ENCODE assay signal across 9 cellular contexts in genomic region chr2:84970956-84971798, GRCh38. TPM values are rescaled to one million over a fixed set of nuclear protein-coding genes. Genes with fewer than 3 reads are reported as not detected.
DNase-seq lines count a peak whose midpoint lies in the region; ATAC-seq, FAIRE-seq and TF ChIP-seq lines count a peak whose summit lies in the region.
"Had no signal": no experiment of that assay in that cellular context is flagged by ENCODE, and none has a peak within 500 bp of the region (broad histone marks: within the 10 kb centered on the region; RNA-seq: fewer than 3 reads in every experiment).

TSS of gene KCMF1 (plus strand) at chr2:84971161. CDS start at chr2:84971452, 291 bp downstream.

- H3K4me3 Mint-ChIP-seq in central memory CD8-positive, alpha-beta T cell = peak within 1 kb of the TSS; percentile 100

- H3K9me3 ChIP-seq in keratinocyte (ENCODE audit: control insufficient read depth, low read depth, low read length) = no peaks in the 10 kb centered on the region

- peaks cover 29% of the 10 kb centered on the region for H3K36me3 Mint-ChIP-seq in central memory CD8-positive, alpha-beta T cell (ENCODE audit: insufficient read depth)

- peak within 1 kb of the TSS; percentile 97 for H3K9ac ChIP-seq in keratinocyte (ENCODE audit: control insufficient read depth, extremely low read depth, insufficient read depth, low read length)

- no peaks in the 10 kb centered on the region for H3K9me1 ChIP-seq in keratinocyte (ENCODE audit: control insufficient read depth, extremely low read depth, insufficient read depth, low read length)

- H3K4me1 ChIP-seq in keratinocyte (ENCODE audit: control insufficient read depth, extremely low read depth, insufficient read depth, low read length) = peaks cover 12% of the 10 kb centered on the region

- DNase-seq in NCI-H1436 (lab: John Stamatoyannopoulos, UW) (peak; percentile 58), NCI-H1436 treated with DMSO at 0.1 percent for 48 hours (lab: John Stamatoyannopoulos, UW) (no peak), NCI-H146 treated with DMSO at 0.1 percent for 48 hours (lab: John Stamatoyannopoulos, UW; ENCODE audit: unreplicated experiment) (peak; percentile 44), keratinocyte (ENCODE audit: low read depth, low spot score) (no peak)
- DNase-seq in activated CD4-positive, alpha-beta T cell treated with anti-CD3 and anti-CD28 coated beads for 1 hour = peak; percentile 51
- DNase-seq in central memory CD8-positive, alpha-beta T cell (ENCODE audit: low spot score in 2 of 2) = peak; percentile 36 to 38
- peak; percentile 79 for DNase-seq in stimulated activated CD4-positive, alpha-beta T cell treated with anti-CD3 and anti-CD28 coated beads, Interleukin-12 subunit alpha, Interleukin-12 subunit beta, amount 100 ng/mL, for 4 hours

- TF ChIP-seq CTCF in keratinocyte (optimal IDR thresholded peaks at IDR 0.05 in 1 of 3, IDR thresholded peaks at IDR 0.05 in 1 of 3, conservative IDR thresholded peaks at IDR 0.05 in 1 of 3; ENCODE audit: extremely low read depth in 1 of 3, insufficient read depth in 2 of 3, low read length in 3 of 3) = no peak

- H3K27ac Mint-ChIP-seq in central memory CD8-positive, alpha-beta T cell (ENCODE audit: low read depth) = peak within 1 kb of the TSS; percentile 98

- H3K4me2 ChIP-seq in keratinocyte (ENCODE audit: control insufficient read depth, extremely low read depth, insufficient read depth, low read depth, low read length) = peak within 1 kb of the TSS; percentile 96

- H3K36me3 ChIP-seq in keratinocyte (ENCODE audit: control insufficient read depth in 2 of 2, extremely low read depth in 1 of 2, insufficient read depth in 2 of 2, low read length in 2 of 2) = peaks cover under 1 to 9% of the 10 kb centered on the region in 2 experiments

- peaks cover 7% of the 10 kb centered on the region for H4K20me1 ChIP-seq in keratinocyte (ENCODE audit: control insufficient read depth, extremely low read depth, insufficient read depth, low read length)

- H3K27me3 ChIP-seq in keratinocyte (ENCODE audit: control insufficient read depth, extremely low read depth, insufficient read depth, low read length) = no peaks in the 10 kb centered on the region

- H3K4me3 ChIP-seq in keratinocyte (ENCODE audit: control insufficient read depth in 2 of 3, extremely low read depth in 1 of 3, insufficient read depth in 2 of 3, low read depth in 1 of 3, low read length in 3 of 3) = peak within 1 kb of the TSS; percentile 92 to 99 (median 97)

- FAIRE-seq in keratinocyte (lab: Jason Lieb, UNC) = no peak
- FAIRE-seq: G401.6 had no signal

- dilution Hi-C loops in keratinocyte (cut with MboI; ENCODE audit: extremely low pct_ligation_motif_present, low sequenced_read_pairs) = no loop called here

- H3K4me1 Mint-ChIP-seq in central memory CD8-positive, alpha-beta T cell = peaks cover 60% of the 10 kb centered on the region

- H2AFZ ChIP-seq in keratinocyte (ENCODE audit: control insufficient read depth, low read length) = peak within 1 kb of the TSS; percentile 23

- peak; percentile 44 for ATAC-seq in HG02610 (IDR thresholded peaks at IDR 0.05; ENCODE audit: unreplicated experiment)
- peak; percentile 47 for ATAC-seq in central memory CD8-positive, alpha-beta T cell (replicated peaks; ENCODE audit: extremely low read depth, poor library complexity, severe bottlenecking)

- H3K9me3 Mint-ChIP-seq in central memory CD8-positive, alpha-beta T cell = no peaks in the 10 kb centered on the region

- H3K27me3 Mint-ChIP-seq in central memory CD8-positive, alpha-beta T cell = no peaks in the 10 kb centered on the region

- H3K79me2 ChIP-seq in keratinocyte (ENCODE audit: control insufficient read depth, insufficient read depth, low read length) = peaks cover 86% of the 10 kb centered on the region

- H3K27ac ChIP-seq in keratinocyte (ENCODE audit: control insufficient read depth, insufficient read depth, low read length) = peak within 1 kb of the TSS; percentile 98

RNA-seq across cellular contexts. Expression of gene KCMF1, which starts in this region (rescaled TPM):
- polyA plus RNA-seq in keratinocyte = 75.9 to 111 TPM (median 95.1 TPM) in 3 replicates
- polyA plus RNA-seq in keratinocyte (2011; ENCODE audit: low read depth) = 45.0 TPM
- polyA plus RNA-seq in keratinocyte (2011; cell fraction: cytosol; rRNA removed) = 70.6 and 146 TPM in 2 replicates
- 45.6 and 50.4 TPM in 2 replicates for polyA plus RNA-seq in keratinocyte (2011; cell fraction: nucleus; rRNA removed)
- 60.5 and 86.0 TPM in 2 replicates for polyA plus RNA-seq in keratinocyte (2012; ENCODE audit: low replicate concordance)
- 37.2 to 92.6 TPM (median 66.0 TPM) in 3 replicates for polyA minus RNA-seq in keratinocyte
- polyA minus RNA-seq in keratinocyte (2011; cell fraction: cytosol; rRNA and poly(A)+ RNA removed) = 33.4 TPM
- 11.4 and 38.1 TPM in 2 replicates for polyA minus RNA-seq in keratinocyte (2011; cell fraction: nucleus; rRNA and poly(A)+ RNA removed)

Comparison
In these comparisons a context has a peak if more than half of its experiments do, and no peak if none do; other contexts are left out.
1. DNase-seq: peak in NCI-H1436 (single experiment), NCI-H146 treated with DMSO at 0.1 percent for 48 hours (single experiment), activated CD4-positive, alpha-beta T cell treated with anti-CD3 and anti-CD28 coated beads for 1 hour (single experiment), central memory CD8-positive, alpha-beta T cell (2 of 2) and stimulated activated CD4-positive, alpha-beta T cell treated with anti-CD3 and anti-CD28 coated beads, Interleukin-12 subunit alpha, Interleukin-12 subunit beta, amount 100 ng/mL, for 4 hours (single experiment); none in NCI-H1436 treated with DMSO at 0.1 percent for 48 hours (single experiment) and keratinocyte (single experiment).